Comparison of ENCODE assay signal across 8 cellular contexts in the genomic region with DNA sequence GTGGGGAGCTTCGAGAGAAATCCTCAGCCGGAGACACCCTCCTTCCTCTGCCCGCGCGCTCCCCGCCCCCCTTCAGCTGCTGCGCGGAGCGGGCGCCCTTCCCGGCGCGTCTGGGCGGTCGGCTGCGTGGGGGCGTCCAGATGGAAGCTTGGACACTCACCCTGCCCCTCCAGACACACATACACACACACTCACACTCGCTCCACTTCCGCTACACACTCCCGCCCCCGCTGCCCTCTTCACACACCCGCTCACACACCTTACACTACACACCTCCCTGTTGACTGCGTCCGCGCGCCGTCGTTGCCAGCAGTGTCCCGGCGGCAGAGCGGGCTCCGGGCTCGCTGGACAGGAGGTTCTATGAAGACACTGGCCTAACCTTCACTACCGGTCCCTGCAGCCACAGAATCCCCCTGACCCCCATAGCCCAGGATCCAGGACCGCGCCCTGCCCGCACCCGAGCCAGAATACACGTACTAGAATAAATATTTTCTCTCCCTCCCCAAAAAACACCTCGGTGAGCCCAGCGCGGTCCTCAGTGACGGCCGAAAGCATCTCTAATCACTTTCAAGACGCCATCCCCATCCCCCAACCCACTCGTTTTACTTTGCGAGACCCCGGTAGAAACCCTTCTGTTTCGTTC. TPM values are rescaled to one million over a fixed set of nuclear protein-coding genes. Genes with fewer than 3 reads are reported as not detected.
A peak's percentile ranks its signal among the peaks of the same experiment; 100 is the strongest.
DNase-seq lines count a peak whose midpoint lies in the region; ATAC-seq and TF ChIP-seq lines count a peak whose summit lies in the region.

No MANE protein-coding gene starts in this region.

- peaks cover 1% of the 10 kb centered on the region for H3F3A ChIP-seq in SK-N-SH (replicated peaks; ENCODE audit: insufficient read depth)

- H3K4me3 ChIP-seq in SK-N-SH (ENCODE audit: low read depth in 2 of 2, low read length in 1 of 2) = peak overlapping the region; percentile 71 to 73
- peak overlapping the region; percentile 53 for H3K4me3 ChIP-seq in astrocyte of the spinal cord (ENCODE audit: low read depth, low read length)
- peak overlapping the region; percentile 72 for H3K4me3 ChIP-seq in iPS-18c (ENCODE audit: insufficient read depth, low read depth, low read length)

- no peak for TF ChIP-seq EP300 in SK-N-SH (IDR thresholded peaks at IDR 0.05; ENCODE audit: borderline replicate concordance in 1 of 2, low read depth in 1 of 2, low read length in 1 of 2)

- H3K4me1 ChIP-seq in SK-N-SH (ENCODE audit: control insufficient read depth in 1 of 2, insufficient read depth in 2 of 2, low read depth in 1 of 2, low read length in 1 of 2) = peaks cover 12 to 28% of the 10 kb centered on the region in 2 experiments; a peak in 3 of 4 replicates

- in situ Hi-C loops in GM13977 (cut with MboI; ENCODE audit: low pct_unique_long_range_greater_than_20kb, low sequenced_read_pairs, unreplicated experiment) (no loop called here), astrocyte of the spinal cord (cut with HindIII; ENCODE audit: low sequenced_read_pairs) (no loop called here), KBM-7 (cut with MboI; ENCODE audit: low pct_unique_long_range_greater_than_20kb, low sequenced_read_pairs) (no loop called here)

- DNase-seq in GM13977 (ENCODE audit: low spot score) (no peak), SK-N-SH (peak; percentile 69), astrocyte of the spinal cord (ENCODE audit: low read depth, low spot score) (peak; percentile 32), KBM-7 (no peak), putamen (ENCODE audit: low spot score) (no peak)
- DNase-seq in stimulated activated CD4-positive, alpha-beta T cell treated with anti-CD3 and anti-CD28 coated beads, Interleukin-12 subunit alpha, Interleukin-12 subunit beta, amount 100 ng/mL, for 4 hours = peak; percentile 64

- POLR2A ChIA-PET in SK-N-SH (lab: Yijun Ruan, JAX) = interaction anchor here (0.6 to 1.6 kb wide), 2 partner anchors 13 to 356 kb away, joined by 3 to 8 read pairs; partner anchors contain the start of gene ADO

- CTCF ChIA-PET in SK-N-SH (lab: Yijun Ruan, JAX) = interaction anchor here (0.6 to 4.2 kb wide), 19 partner anchors 8 to 379 kb away, joined by 3 to 42 read pairs (median 5); partner anchors contain the start of gene ADO

- no peak for TF ChIP-seq RAD21 in SK-N-SH (IDR thresholded peaks at IDR 0.05; ENCODE audit: low read length)

- H3K9me2 ChIP-seq in SK-N-SH = no peaks in the 10 kb centered on the region

- no peaks in the 10 kb centered on the region for H4K20me1 ChIP-seq in SK-N-SH (ENCODE audit: insufficient read depth)

- H3K9ac ChIP-seq in SK-N-SH = peak overlapping the region; percentile 54; the same call in 1 of the 2 replicates

- 4% methylated on average over 32 of the region's 49 CpGs for WGBS in SK-N-SH (ENCODE audit: low lambda C conversion rate)

- H2AFZ ChIP-seq in SK-N-SH (ENCODE audit: low read depth) = peak overlapping the region; percentile 73; the same call in 1 of the 2 replicates

- TF ChIP-seq CTCF in GM13977 (IDR thresholded peaks at IDR 0.05; ENCODE audit: extremely low read depth, insufficient read depth, missing control alignments) = peak; percentile 2
- TF ChIP-seq CTCF in SK-N-SH (IDR thresholded peaks at IDR 0.05) = no peak
- no peak for TF ChIP-seq CTCF in astrocyte of the spinal cord (IDR thresholded peaks at IDR 0.05; ENCODE audit: low read depth, low read length)

- ATAC-seq in HG02938 (IDR thresholded peaks at IDR 0.05; ENCODE audit: unreplicated experiment) = peak; percentile 10

- peaks cover 49% of the 10 kb centered on the region for H3K27me3 ChIP-seq in SK-N-SH (ENCODE audit: insufficient read depth)

- peak overlapping the region in 1 of 2 experiments; percentile 72; a peak in 1 of 4 replicates for H3K27ac ChIP-seq in SK-N-SH (ENCODE audit: low read depth in 2 of 2, low read length in 1 of 2)

- H3K36me3 ChIP-seq in SK-N-SH (replicated peaks in 1 of 2; ENCODE audit: control insufficient read depth in 1 of 2, insufficient read depth in 2 of 2, low read length in 1 of 2) = no peaks in the 10 kb centered on the region

- H3K9me3 ChIP-seq in SK-N-SH (no peaks in the 10 kb centered on the region), iPS-18c (ENCODE audit: control insufficient read depth, insufficient read depth, low read length) (no peaks in the 10 kb centered on the region)

- no peaks in the 10 kb centered on the region for H3K79me2 ChIP-seq in SK-N-SH (ENCODE audit: insufficient read depth)

- peak overlapping the region; percentile 88 for H3K4me2 ChIP-seq in SK-N-SH

TF ChIP-seq in SK-N-SH, 30 proteins besides CTCF, POLR2A, EP300 and RAD21:
- no peak for TF ChIP-seq FOXJ3 (CRISPR knock-in tag; IDR thresholded peaks at IDR 0.05)
- TF ChIP-seq, protein P1, sequence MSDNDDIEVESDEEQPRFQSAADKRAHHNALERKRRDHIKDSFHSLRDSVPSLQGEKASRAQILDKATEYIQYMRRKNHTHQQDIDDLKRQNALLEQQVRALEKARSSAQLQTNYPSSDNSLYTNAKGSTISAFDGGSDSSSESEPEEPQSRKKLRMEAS (IDR thresholded peaks at IDR 0.05; ENCODE audit: low read depth) = no peak
- no peak for TF ChIP-seq TAF1 (IDR thresholded peaks at IDR 0.05; ENCODE audit: borderline replicate concordance, low read depth, low read length)
- no peak for TF ChIP-seq MXI1 (IDR thresholded peaks at IDR 0.05; ENCODE audit: low read depth, low read length)
- TF ChIP-seq GABPA (IDR thresholded peaks at IDR 0.05; ENCODE audit: low read depth) = no peak
- TF ChIP-seq JUND (IDR thresholded peaks at IDR 0.05) = no peak
- TF ChIP-seq EZH2phosphoT487 (IDR thresholded peaks at IDR 0.05; ENCODE audit: borderline replicate concordance, low read depth) = no peak
- no peak for TF ChIP-seq SMC3 (IDR thresholded peaks at IDR 0.05; ENCODE audit: low read depth, low read length)

RNA-seq across cellular contexts. Expression of gene EGR2, which starts 1.1 kb away (rescaled TPM):
- 0.25 and 0.47 TPM in 2 replicates for polyA plus RNA-seq in SK-N-SH (2012; rRNA removed)
- polyA plus RNA-seq in SK-N-SH (2012; cell fraction: cytosol; rRNA removed) = 0.21 and 0.34 TPM in 2 replicates
- 0.33 and 0.73 TPM in 2 replicates for polyA plus RNA-seq in SK-N-SH (2012; cell fraction: nucleus; rRNA removed)

RNA-seq across cellular contexts. Expression of gene ADO, which starts 12.7 kb away (rescaled TPM):
- polyA plus RNA-seq in SK-N-SH (2012; rRNA removed) = 6.9 and 8.2 TPM in 2 replicates
- polyA plus RNA-seq in SK-N-SH (2012; cell fraction: cytosol; rRNA removed) = 10.7 and 11.1 TPM in 2 replicates
- polyA plus RNA-seq in SK-N-SH (2012; cell fraction: nucleus; rRNA removed) = 3.8 and 4.2 TPM in 2 replicates

Comparison
In these comparisons a context has a peak if more than half of its experiments do, and no peak if none do; other contexts are left out.
1. DNase-seq: peak in SK-N-SH (single experiment), astrocyte of the spinal cord (single experiment) and stimulated activated CD4-positive, alpha-beta T cell treated with anti-CD3 and anti-CD28 coated beads, Interleukin-12 subunit alpha, Interleukin-12 subunit beta, amount 100 ng/mL, for 4 hours (single experiment); none in GM13977 (single experiment), KBM-7 (single experiment) and putamen (single experiment).
2. Peak in every context shown above with its lines, with median percentiles within 50 percentile points of each other: H3K4me3 ChIP-seq.